ENCODE assay signal across 11 cellular contexts in genomic region chr19:2631213-2631821, GRCh38.
DNase-seq lines count a peak whose midpoint lies in the region; ATAC-seq and TF ChIP-seq lines count a peak whose summit lies in the region.
"Had no signal": no experiment of that assay in that cellular context is flagged by ENCODE, and none has a peak within 500 bp of the region (broad histone marks: within the 10 kb centered on the region; RNA-seq: fewer than 3 reads in every experiment).

No MANE protein-coding gene starts in this region.

- peak overlapping the region; percentile 22 for H3K27ac Mint-ChIP-seq in chondrocyte (ENCODE audit: unreplicated experiment)

- no peak overlapping the region for H3K4me3 Mint-ChIP-seq in chondrocyte (ENCODE audit: unreplicated experiment)

- peaks cover 31% of the 10 kb centered on the region for H3K4me1 Mint-ChIP-seq in chondrocyte (ENCODE audit: low read depth)

- peaks cover 5% of the 10 kb centered on the region for H3K36me3 Mint-ChIP-seq in chondrocyte (ENCODE audit: low read depth)

- no peaks in the 10 kb centered on the region for H3K9me3 ChIP-seq in parathyroid adenoma (ENCODE audit: control insufficient read depth, low read length)

- H3K9me3 Mint-ChIP-seq in chondrocyte (ENCODE audit: low read depth), result peaks cover 20% of the 10 kb centered on the region

- peaks cover 41% of the 10 kb centered on the region for H3K4me1 ChIP-seq in parathyroid adenoma

- H3K79me2 ChIP-seq in parathyroid adenoma, result peaks cover 8% of the 10 kb centered on the region

- H3K4me2 ChIP-seq in parathyroid adenoma (ENCODE audit: low read length), result no peak overlapping the region
- H3K4me2 ChIP-seq: smooth muscle cell had no signal

- no peaks in the 10 kb centered on the region for H3K27me3 ChIP-seq in parathyroid adenoma (ENCODE audit: control insufficient read depth, insufficient read depth, low read length)

- TF ChIP-seq CTCF in chondrocyte (IDR thresholded peaks at IDR 0.05), result no peak
- TF ChIP-seq CTCF in parathyroid adenoma (IDR thresholded peaks at IDR 0.05), result no peak

- peak overlapping the region; percentile 13 for H3K27ac ChIP-seq in parathyroid adenoma

- peak; percentile 25 for DNase-seq in DMS53 (lab: John Stamatoyannopoulos, UW)
- DNase-seq in DMS53 treated with DMSO at 0.1 percent for 48 hours (lab: John Stamatoyannopoulos, UW; ENCODE audit: unreplicated experiment), result no peak
- DNase-seq in NCI-H226, result peak; percentile 28
- DNase-seq in chondrocyte (ENCODE audit: low spot score), result no peak
- no peak for DNase-seq in NCI-H1694 treated with DMSO at 0.1 percent for 48 hours (lab: John Stamatoyannopoulos, UW)
- DNase-seq in NCI-H2107 treated with DMSO at 0.1 percent for 48 hours (lab: John Stamatoyannopoulos, UW; ENCODE audit: unreplicated experiment), result no peak
- DNase-seq: 8988T; activated CD8-positive, alpha-beta memory T cell treated with anti-CD3 and anti-CD28 coated beads, Interleukin-2, amount 50 U/mL, for 48 hours had no signal

- H3K27me3 Mint-ChIP-seq in chondrocyte (ENCODE audit: low read depth), result no peaks in the 10 kb centered on the region

- no peaks in the 10 kb centered on the region for H3K36me3 ChIP-seq in parathyroid adenoma (ENCODE audit: control insufficient read depth, insufficient read depth, low read length)

- no peak overlapping the region for H3K4me3 ChIP-seq in parathyroid adenoma (ENCODE audit: low read depth, low read length)
- H3K4me3 ChIP-seq: smooth muscle cell had no signal

- no peak overlapping the region for H3K9ac ChIP-seq in parathyroid adenoma

- ATAC-seq in GM18909 (IDR thresholded peaks at IDR 0.05; ENCODE audit: poor library complexity, unreplicated experiment), result no peak

- H2AFZ ChIP-seq in parathyroid adenoma, result no peak overlapping the region

Comparison
In these comparisons a context has a peak if more than half of its experiments do, and no peak if none do; other contexts are left out.
1. DNase-seq: peak in DMS53 (single experiment) and NCI-H226 (single experiment); none in DMS53 treated with DMSO at 0.1 percent for 48 hours (single experiment), chondrocyte (single experiment), NCI-H1694 treated with DMSO at 0.1 percent for 48 hours (single experiment) and NCI-H2107 treated with DMSO at 0.1 percent for 48 hours (single experiment).